In genomic region chr5:132748522-132749000, GRCh38 we compare ENCODE assay signal across 19 cellular contexts. TPM values are rescaled to one million over a fixed set of nuclear protein-coding genes. Genes with fewer than 3 reads are reported as not detected.
A peak's percentile ranks its signal among the peaks of the same experiment; 100 is the strongest.
DNase-seq lines count a peak whose midpoint lies in the region; ATAC-seq, FAIRE-seq and TF ChIP-seq lines count a peak whose summit lies in the region.
"Had no signal": no experiment of that assay in that cellular context is flagged by ENCODE, and none has a peak within 500 bp of the region (broad histone marks: within the 10 kb centered on the region; RNA-seq: fewer than 3 reads in every experiment).

No MANE protein-coding gene starts in this region.

- H3K27ac ChIP-seq in H1 (ENCODE audit: low read depth, low read length), result no peak overlapping the region
- H3K27ac ChIP-seq in small intestine (ENCODE audit: low read depth in 1 of 2, low read length in 1 of 2), result no peak overlapping the region
- H3K27ac ChIP-seq: adrenal gland, ovary, thoracic aorta had no signal

- FAIRE-seq in H1 (lab: Jason Lieb, UNC) (no peak), small intestine (lab: Jason Lieb, UNC) (no peak)

- H3K4me1 ChIP-seq in H1 (replicated peaks in 1 of 4; ENCODE audit: control insufficient read depth in 3 of 4, insufficient read depth in 4 of 4, low read length in 3 of 4) (peaks cover 0 to 7% (median 0%) of the 10 kb centered on the region in 4 experiments; a peak in 2 of 7 replicates), small intestine (ENCODE audit: control insufficient read depth in 2 of 2, insufficient read depth in 1 of 2, low read depth in 1 of 2, low read length in 1 of 2) (no peaks in the 10 kb centered on the region)

- no peak for TF ChIP-seq POLR2A in H1 (IDR thresholded peaks at IDR 0.05; ENCODE audit: control extremely low read depth in 1 of 2, low read depth in 2 of 2, low read length in 2 of 2)

- H3K4me3 ChIP-seq in H1 (ENCODE audit: extremely low read depth in 1 of 4, insufficient read depth in 2 of 4, low read depth in 3 of 4, low read length in 4 of 4), result peak overlapping the region in 1 of 4 experiments; percentile 65; a peak in 1 of 8 replicates
- H3K4me3 ChIP-seq in small intestine (ENCODE audit: low read depth in 1 of 2, low read length in 2 of 2), result no peak overlapping the region
- H3K4me3 ChIP-seq: adrenal gland, lung, ovary had no signal

- H2BK20ac ChIP-seq in H1 (ENCODE audit: low read length), result no peak overlapping the region

- 90% methylated on average over 10 of the region's 10 CpGs; no CpG with 5 or more reads in 1 of the 2 experiments for WGBS in H1 (ENCODE audit: extremely low coverage in 1 of 2, insufficient coverage in 1 of 2, insufficient read length in 1 of 2, insufficient replicate concordance in 2 of 2, low coverage in 1 of 2, low lambda C conversion rate in 2 of 2, missing lambda C conversion rate in 1 of 2), 2 experiments
- 84 to 89% (median 89%) methylated on average over 10 of the region's 10 CpGs for WGBS in small intestine, 3 donors

- intact Hi-C loops in posterior vena cava (cut with DNase I), result no loop called here

- no peaks in the 10 kb centered on the region for H3K79me2 ChIP-seq in H1 (ENCODE audit: control insufficient read depth in 1 of 2, insufficient read depth in 2 of 2, low read length in 2 of 2)

- no peaks in the 10 kb centered on the region for H4K20me1 ChIP-seq in H1 (replicated peaks in 1 of 2; ENCODE audit: control insufficient read depth in 1 of 2, insufficient read depth in 2 of 2, low read length in 2 of 2)

- no peak overlapping the region for H4K8ac ChIP-seq in H1 (ENCODE audit: extremely low read depth, insufficient read depth, low read length)

- H4K5ac ChIP-seq in H1 (ENCODE audit: insufficient read length, low read depth, low read length), result no peak overlapping the region

- peaks cover 23 to 45% (median 36%) of the 10 kb centered on the region in 4 experiments for H3K27me3 ChIP-seq in H1 (replicated peaks in 1 of 4; ENCODE audit: control insufficient read depth in 3 of 4, extremely low read depth in 1 of 4, insufficient read depth in 3 of 4, low read length in 3 of 4)
- no peaks in the 10 kb centered on the region for H3K27me3 ChIP-seq in small intestine (ENCODE audit: control insufficient read depth in 2 of 2, insufficient read depth in 2 of 2, low read length in 2 of 2)

- no peak overlapping the region for H2BK15ac ChIP-seq in H1 (ENCODE audit: low read length)

- H3K27ac Mint-ChIP-seq in activated CD4-positive, alpha-beta T cell treated with anti-CD3 and anti-CD28 coated beads, Interleukin-2, amount 10 ng/mL, durations not matched to agents 7 days and 5 days, result peak overlapping the region; percentile 46
- no peak overlapping the region for H3K27ac Mint-ChIP-seq in WTC11

- H3K9ac ChIP-seq in H1 (replicated peaks in 1 of 4; ENCODE audit: extremely low read depth in 1 of 4, low read depth in 3 of 4, low read length in 3 of 4), result no peak overlapping the region

- no peak overlapping the region for H2BK12ac ChIP-seq in H1 (ENCODE audit: low read depth, low read length)

- no peak overlapping the region for H3K56ac ChIP-seq in H1 (replicated peaks; ENCODE audit: insufficient read length, low read depth, low read length)

- TF ChIP-seq RAD21 in H1 (IDR thresholded peaks at IDR 0.05 in 1 of 2, conservative IDR thresholded peaks at IDR 0.05 in 1 of 2; ENCODE audit: low read depth in 2 of 2, low read length in 2 of 2), result no peak

- H3K4me3 Mint-ChIP-seq in activated CD4-positive, alpha-beta T cell treated with anti-CD3 and anti-CD28 coated beads, Interleukin-2, amount 10 ng/mL, durations not matched to agents 7 days and 5 days, result peak overlapping the region; percentile 47
- peak overlapping the region; percentile 48 for H3K4me3 Mint-ChIP-seq in WTC11

- DNase-seq in activated CD4-positive, alpha-beta T cell treated with anti-CD3 and anti-CD28 coated beads, Interleukin-2, amount 10 ng/mL, durations not matched to agents 7 days and 5 days, result no peak
- DNase-seq in activated CD4-positive, alpha-beta T cell treated with anti-CD3 and anti-CD28 coated beads, Interleukin-2, amount 50 U/mL, for 1 hour, result no peak
- no peak for DNase-seq in WTC11 (ENCODE audit: low spot score)
- no peak for DNase-seq in H1 (ENCODE audit: low read depth in 1 of 2, low spot score in 2 of 2)
- DNase-seq in small intestine, result peak; percentile 22
- DNase-seq in posterior vena cava (ENCODE audit: low spot score), result no peak
- no peak for DNase-seq in T1000 (lab: John Stamatoyannopoulos, UW)
- DNase-seq: cortex of kidney, IMR-90, NCI-H1417, NCI-H510A treated with DMSO at 0.1 percent for 48 hours, OCI-M1, ovary, spleen had no signal

- no peak for TF ChIP-seq EP300 in H1 (IDR thresholded peaks at IDR 0.05; ENCODE audit: borderline replicate concordance in 1 of 2, low read depth in 2 of 2, low read length in 2 of 2)

- no peak overlapping the region for H3K14ac ChIP-seq in H1 (ENCODE audit: insufficient read length)

- no peaks in the 10 kb centered on the region for H3K9me3 Mint-ChIP-seq in activated CD4-positive, alpha-beta T cell treated with anti-CD3 and anti-CD28 coated beads, Interleukin-2, amount 10 ng/mL, durations not matched to agents 7 days and 5 days
- H3K9me3 Mint-ChIP-seq in WTC11, result no peaks in the 10 kb centered on the region

- ATAC-seq in WTC11 (no peak), GM18868 (IDR thresholded peaks at IDR 0.05; ENCODE audit: unreplicated experiment) (no peak)

- no peaks in the 10 kb centered on the region for H3K9me3 ChIP-seq in H1 (ENCODE audit: insufficient read depth in 2 of 2, low read depth in 1 of 2, low read length in 1 of 2)
- H3K9me3 ChIP-seq in small intestine (ENCODE audit: control insufficient read depth, low read depth), result no peaks in the 10 kb centered on the region
- H3K9me3 ChIP-seq: adrenal gland, ovary, spleen, thoracic aorta had no signal

- H3K36me3 Mint-ChIP-seq in activated CD4-positive, alpha-beta T cell treated with anti-CD3 and anti-CD28 coated beads, Interleukin-2, amount 10 ng/mL, durations not matched to agents 7 days and 5 days (ENCODE audit: low read depth), result peaks cover 3% of the 10 kb centered on the region
- H3K36me3 Mint-ChIP-seq in WTC11, result no peaks in the 10 kb centered on the region

- no peak overlapping the region for H2BK120ac ChIP-seq in H1 (replicated peaks; ENCODE audit: low read depth, low read length)

- H3K23ac ChIP-seq in H1 (ENCODE audit: insufficient read length), result no peak overlapping the region

- H3K4ac ChIP-seq in H1 (replicated peaks; ENCODE audit: insufficient read length, low read depth, low read length), result no peak overlapping the region

- H4K91ac ChIP-seq in H1 (replicated peaks; ENCODE audit: insufficient read length, low read length), result no peak overlapping the region

- POLR2A ChIA-PET in activated CD4-positive, alpha-beta T cell treated with anti-CD3 and anti-CD28 coated beads, Interleukin-2, amount 10 ng/mL, durations not matched to agents 7 days and 5 days (lab: Charles Lee), result no interaction called here
- POLR2A ChIA-PET in WTC11 (lab: Charles Lee), result no interaction called here
- POLR2A ChIA-PET in H1 (lab: Charles Lee; ENCODE audit: partially characterized antibody), result interaction anchor here (1.0 to 2.0 kb wide), 4 partner anchors 9 to 78 kb away, joined by 4 to 7 read pairs (median 6); partner anchors contain the start of gene KIF3A

- TF ChIP-seq CTCF in WTC11 (IDR thresholded peaks at IDR 0.05), result no peak
- TF ChIP-seq CTCF in H1 (IDR thresholded peaks at IDR 0.05; ENCODE audit: control extremely low read depth in 1 of 3, insufficient read depth in 1 of 3, low read depth in 1 of 3, low read length in 3 of 3), result no peak

- H3K79me1 ChIP-seq in H1 (ENCODE audit: low read depth, low read length), result no peaks in the 10 kb centered on the region

- H3K4me1 Mint-ChIP-seq in activated CD4-positive, alpha-beta T cell treated with anti-CD3 and anti-CD28 coated beads, Interleukin-2, amount 10 ng/mL, durations not matched to agents 7 days and 5 days, result peaks cover 29% of the 10 kb centered on the region
- peaks cover 5% of the 10 kb centered on the region; the same call in 1 of the 2 replicates for H3K4me1 Mint-ChIP-seq in WTC11

- CTCF ChIA-PET in activated CD4-positive, alpha-beta T cell treated with anti-CD3 and anti-CD28 coated beads, Interleukin-2, amount 10 ng/mL, durations not matched to agents 7 days and 5 days (lab: Charles Lee), result interaction anchor here (0.6 to 1.3 kb wide), 3 partner anchors 15 to 362 kb away, joined by 3 read pairs; no protein-coding TSS in a partner anchor
- CTCF ChIA-PET in WTC11 (lab: Charles Lee), result interaction anchor here (1.5 to 2.5 kb wide), 8 partner anchors 11 to 106 kb away, joined by 7 to 50 read pairs (median 16); partner anchors contain the start of genes KIF3A, SEPTIN8 and SOWAHA
- CTCF ChIA-PET in H1 (lab: Charles Lee; ENCODE audit: partially characterized antibody), result interaction anchor here (0.7 to 18.2 kb wide), 6 partner anchors 8 to 343 kb away, joined by 3 to 322 read pairs (median 7); partner anchors contain the start of gene SHROOM1

- H3K18ac ChIP-seq in H1 (ENCODE audit: extremely low read depth, low read length), result no peak overlapping the region

- no peak overlapping the region for H2BK5ac ChIP-seq in H1 (ENCODE audit: low read depth, low read length)

- H3K27me3 Mint-ChIP-seq in activated CD4-positive, alpha-beta T cell treated with anti-CD3 and anti-CD28 coated beads, Interleukin-2, amount 10 ng/mL, durations not matched to agents 7 days and 5 days, result peaks cover 14% of the 10 kb centered on the region
- H3K27me3 Mint-ChIP-seq in WTC11 (ENCODE audit: low read depth), result peaks cover 58% of the 10 kb centered on the region

- H2AK5ac ChIP-seq in H1 (ENCODE audit: low read depth, low read length), result no peak overlapping the region

- no peak overlapping the region for H2AFZ ChIP-seq in H1 (ENCODE audit: low read length)

- peaks cover 7% of the 10 kb centered on the region; the same call in 1 of the 2 replicates for H3K23me2 ChIP-seq in H1 (ENCODE audit: low read depth, low read length)

- H3K36me3 ChIP-seq in H1 (ENCODE audit: control insufficient read depth in 2 of 4, insufficient read depth in 4 of 4, low read length in 3 of 4) (peaks cover 0 to 7% (median 0%) of the 10 kb centered on the region in 4 experiments; a peak in 1 of 8 replicates), small intestine (ENCODE audit: control insufficient read depth in 2 of 2, insufficient read depth in 2 of 2, low read length in 2 of 2) (no peaks in the 10 kb centered on the region)
- H3K36me3 ChIP-seq: adrenal gland, ovary, spleen, thoracic aorta had no signal

- H3K4me2 ChIP-seq in H1 (ENCODE audit: insufficient read depth in 1 of 2, low read depth in 2 of 2, low read length in 2 of 2), result peak overlapping the region; percentile 75 to 80; a peak in 2 of 4 replicates

RNA-seq across cellular contexts. Expression of gene CCNI2, which starts 1.3 kb away (rescaled TPM):
- 1 to 10 TPM; 5.5 to 6.2 TPM for total RNA-seq in activated CD4-positive, alpha-beta T cell treated with anti-CD3 and anti-CD28 coated beads, Interleukin-2, amount 10 ng/mL, durations not matched to agents 7 days and 5 days
- total RNA-seq in WTC11 (2021) (1.1 to 1.7 TPM (median 1.6 TPM) in 3 replicates), posterior vena cava (not detected)
- 1.4 TPM in 2 replicates for total RNA-seq in H1 (2021; fragmentation: NEBNext Ultra II Directional; extraction: Animal tissue kit (Norgen Biotek cat#: 25700))
- polyA plus RNA-seq in H1 (2011; rRNA removed) (1.3 and 2.3 TPM in 2 replicates), small intestine (1 to 10 TPM; 1.6 to 7.3 (median 2.7) TPM)
- polyA plus RNA-seq in H1 (2011; cell fraction: cytosol; rRNA removed), result 1.2 TPM
- polyA plus RNA-seq in H1 (2011; cell fraction: nucleus; rRNA removed), result 3.9 TPM
- polyA plus RNA-seq in H1 (2012, experiment 1 of 2), result 0.73 to 1.4 TPM (median 1.3 TPM) in 4 replicates
- polyA plus RNA-seq in H1 (2012, experiment 2 of 2), result 0.96 TPM
- 0.67 TPM for polyA plus RNA-seq in H1 (2013, experiment 1 of 2)
- 1.0 TPM for polyA plus RNA-seq in H1 (2013, experiment 2 of 2)
- 0.66 and 2.6 TPM in 2 replicates for polyA minus RNA-seq in H1 (2011; rRNA and poly(A)+ RNA removed)
- polyA minus RNA-seq in H1 (2011; cell fraction: cytosol; rRNA and poly(A)+ RNA removed), result not detected
- polyA minus RNA-seq in H1 (2011; cell fraction: nucleus; rRNA and poly(A)+ RNA removed), result 5.8 TPM
- total RNA-seq: A673, IMR-90, thoracic aorta had no signal
- polyA plus RNA-seq: IMR-90 had no signal

RNA-seq across cellular contexts. Expression of gene KIF3A, which starts 11.2 kb away (rescaled TPM):
- 1 to 10 TPM; 7.5 TPM for total RNA-seq in activated CD4-positive, alpha-beta T cell treated with anti-CD3 and anti-CD28 coated beads, Interleukin-2, amount 10 ng/mL, durations not matched to agents 7 days and 5 days
- 10.1 to 12.5 TPM (median 12.1 TPM) in 3 replicates for total RNA-seq in WTC11 (2021)
- 11.5 and 13.1 TPM in 2 replicates for total RNA-seq in H1 (2021; fragmentation: NEBNext Ultra II Directional; extraction: Animal tissue kit (Norgen Biotek cat#: 25700))
- 2.2 and 3.1 TPM in 2 replicates for polyA plus RNA-seq in H1 (2011; rRNA removed)
- 4.7 TPM for polyA plus RNA-seq in H1 (2011; cell fraction: cytosol; rRNA removed)
- polyA plus RNA-seq in H1 (2011; cell fraction: nucleus; rRNA removed), result 3.4 TPM
- polyA plus RNA-seq in H1 (2012, experiment 1 of 2), result 4.8 to 13.7 TPM (median 7.5 TPM) in 4 replicates
- polyA plus RNA-seq in H1 (2012, experiment 2 of 2), result 0.50 TPM
- 7.1 TPM for polyA plus RNA-seq in H1 (2013, experiment 1 of 2)
- 6.7 TPM for polyA plus RNA-seq in H1 (2013, experiment 2 of 2)
- 2.6 and 8.3 TPM in 2 replicates for polyA minus RNA-seq in H1 (2011; rRNA and poly(A)+ RNA removed)
- polyA minus RNA-seq in H1 (2011; cell fraction: cytosol; rRNA and poly(A)+ RNA removed), result 4.9 TPM
- polyA minus RNA-seq in H1 (2011; cell fraction: nucleus; rRNA and poly(A)+ RNA removed), result 4.3 TPM
- 1 to 10 TPM in 2 of 3 donors, under 1 TPM in 1; 0.54 to 2.8 (median 2.7) TPM for polyA plus RNA-seq in small intestine
- 10 to 100 TPM in 1 of 2 donors, 1 to 10 TPM in 1; 7.5 to 10.0 TPM for total RNA-seq in posterior vena cava

RNA-seq across cellular contexts. Expression of gene SEPTIN8, which starts 28.5 kb away (rescaled TPM):
- total RNA-seq in activated CD4-positive, alpha-beta T cell treated with anti-CD3 and anti-CD28 coated beads, Interleukin-2, amount 10 ng/mL, durations not matched to agents 7 days and 5 days, result 10 to 100 TPM; 20.5 to 21.6 TPM
- 35.8 to 43.3 TPM (median 38.1 TPM) in 3 replicates for total RNA-seq in WTC11 (2021)
- 33.0 and 33.8 TPM in 2 replicates for total RNA-seq in H1 (2021; fragmentation: NEBNext Ultra II Directional; extraction: Animal tissue kit (Norgen Biotek cat#: 25700))
- 21.2 and 25.8 TPM in 2 replicates for polyA plus RNA-seq in H1 (2011; rRNA removed)
- 27.8 TPM for polyA plus RNA-seq in H1 (2011; cell fraction: cytosol; rRNA removed)
- polyA plus RNA-seq in H1 (2011; cell fraction: nucleus; rRNA removed), result 63.3 TPM
- polyA plus RNA-seq in H1 (2012, experiment 1 of 2), result 26.4 to 29.2 TPM (median 26.9 TPM) in 4 replicates
- polyA plus RNA-seq in H1 (2012, experiment 2 of 2), result 6.3 TPM
- 18.0 TPM for polyA plus RNA-seq in H1 (2013, experiment 1 of 2)
- polyA plus RNA-seq in H1 (2013, experiment 2 of 2), result 18.4 TPM
- polyA minus RNA-seq in H1 (2011; rRNA and poly(A)+ RNA removed), result 24.7 and 25.5 TPM in 2 replicates
- polyA minus RNA-seq in H1 (2011; cell fraction: cytosol; rRNA and poly(A)+ RNA removed), result 11.1 TPM
- 20.3 TPM for polyA minus RNA-seq in H1 (2011; cell fraction: nucleus; rRNA and poly(A)+ RNA removed)
- polyA plus RNA-seq in small intestine, result 10 to 100 TPM; 14.6 to 28.2 (median 24.4) TPM
- 10 to 100 TPM; 42.9 to 54.8 TPM for total RNA-seq in posterior vena cava
